In the genomic region with DNA sequence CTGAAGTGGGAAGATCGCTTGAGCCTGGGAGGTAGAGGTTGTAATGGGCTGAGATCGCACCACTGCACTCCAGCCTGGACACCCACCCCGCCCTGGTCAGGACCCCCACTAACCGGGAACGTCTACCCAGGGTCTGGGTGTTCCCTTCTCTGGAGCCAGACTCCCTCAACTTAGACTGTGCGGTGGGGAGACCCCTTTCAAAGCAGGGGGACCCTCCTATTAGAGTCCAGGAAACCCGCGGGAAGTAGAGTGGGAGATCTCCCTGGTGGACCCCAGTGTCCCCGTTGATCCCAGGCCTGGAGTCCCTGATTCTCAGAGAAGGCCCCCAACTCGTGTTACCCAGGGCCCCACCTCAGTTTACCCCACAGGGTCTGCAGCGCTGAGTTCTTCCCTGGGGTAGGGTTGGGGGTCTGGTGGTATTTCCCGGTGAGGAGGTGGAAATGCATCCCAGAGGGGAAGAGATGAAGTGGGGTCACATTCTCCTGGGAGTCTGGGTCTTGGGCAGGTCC, we compare ENCODE assay signal across 8 cellular contexts. TPM values are rescaled to one million over a fixed set of nuclear protein-coding genes. Genes with fewer than 3 reads are reported as not detected.
DNase-seq lines count a peak whose midpoint lies in the region; ATAC-seq, FAIRE-seq and TF ChIP-seq lines count a peak whose summit lies in the region.

No MANE protein-coding gene starts in this region.

- peaks cover 19% of the 10 kb centered on the region for H3K4me1 Mint-ChIP-seq in T-helper 1 cell treated with Interleukin-12 subunit alpha and Interleukin-12 subunit beta and Interleukin-4 antibody, amounts not matched to agents 30 μg/mL and 1 μg/mL, for 36 hours (ENCODE audit: low read depth)
- peaks cover 13% of the 10 kb centered on the region for H3K4me1 Mint-ChIP-seq in activated T-helper 2 cell treated with anti-CD3 and anti-CD28 coated beads, Interferon-gamma antibody, Interleukin-2, Interleukin-4, amounts not matched to agents 10 μg/mL and 5 μg/mL and 100 μg/mL, durations not matched to agents 14 hours and 24 hours and 36 hours (ENCODE audit: low read depth)

- peak overlapping the region; percentile 91 for H3K4me3 Mint-ChIP-seq in T-helper 1 cell treated with Interleukin-12 subunit alpha and Interleukin-12 subunit beta and Interleukin-4 antibody, amounts not matched to agents 30 μg/mL and 1 μg/mL, for 36 hours
- H3K4me3 Mint-ChIP-seq in activated T-helper 2 cell treated with anti-CD3 and anti-CD28 coated beads, Interferon-gamma antibody, Interleukin-2, Interleukin-4, amounts not matched to agents 10 μg/mL and 5 μg/mL and 100 μg/mL, durations not matched to agents 14 hours and 24 hours and 36 hours (ENCODE audit: low read depth) = peak overlapping the region; percentile 91

- FAIRE-seq in kidney (lab: Jason Lieb, UNC) = no peak

- H3K4me1 ChIP-seq in kidney (ENCODE audit: control insufficient read depth in 1 of 2, insufficient read depth in 1 of 2, low read depth in 1 of 2, low read length in 2 of 2) = peaks cover 0 to 3% of the 10 kb centered on the region in 2 donors
- H3K4me1 ChIP-seq in subcutaneous abdominal adipose tissue (ENCODE audit: control insufficient read depth in 5 of 5, insufficient read depth in 5 of 5, low read length in 5 of 5) = peaks cover 0 to 33% (median 21%) of the 10 kb centered on the region in 5 donors

- H3K27me3 ChIP-seq in subcutaneous abdominal adipose tissue (ENCODE audit: control insufficient read depth in 5 of 5, insufficient read depth in 4 of 5, low read length in 5 of 5) = peaks cover 0 to 2% (median 0%) of the 10 kb centered on the region in 5 donors

- TF ChIP-seq CTCF in kidney (IDR thresholded peaks at IDR 0.05; ENCODE audit: borderline replicate concordance, extremely low read depth, insufficient read depth) = no peak
- no peak for TF ChIP-seq CTCF in GM20000 (IDR thresholded peaks at IDR 0.05; ENCODE audit: extremely low read depth, missing control alignments)

- H3K36me3 ChIP-seq in kidney (ENCODE audit: control insufficient read depth in 1 of 2, insufficient read depth in 2 of 2, low read length in 2 of 2) (no peaks in the 10 kb centered on the region), subcutaneous abdominal adipose tissue (ENCODE audit: control insufficient read depth in 5 of 5, insufficient read depth in 5 of 5, low read length in 5 of 5) (no peaks in the 10 kb centered on the region)

- H3K27ac ChIP-seq in kidney (ENCODE audit: low read depth in 2 of 2, low read length in 2 of 2) = peak overlapping the region; percentile 51 to 80
- H3K27ac ChIP-seq in subcutaneous abdominal adipose tissue (ENCODE audit: low read depth, low read length) = peak overlapping the region; percentile 70

- H3K27ac Mint-ChIP-seq in T-helper 1 cell treated with Interleukin-12 subunit alpha and Interleukin-12 subunit beta and Interleukin-4 antibody, amounts not matched to agents 30 μg/mL and 1 μg/mL, for 36 hours = peak overlapping the region; percentile 90
- peak overlapping the region; percentile 85 for H3K27ac Mint-ChIP-seq in activated T-helper 2 cell treated with anti-CD3 and anti-CD28 coated beads, Interferon-gamma antibody, Interleukin-2, Interleukin-4, amounts not matched to agents 10 μg/mL and 5 μg/mL and 100 μg/mL, durations not matched to agents 14 hours and 24 hours and 36 hours

- intact Hi-C loops in activated T-helper 2 cell treated with anti-CD3 and anti-CD28 coated beads, Interferon-gamma antibody, Interleukin-2, Interleukin-4, amounts not matched to agents 10 μg/mL and 5 μg/mL and 100 μg/mL, durations not matched to agents 14 hours and 24 hours and 36 hours (cut with micrococcal nuclease) = loop anchor here (2.0 to 10.0 kb wide), 2 partner anchors 55 to 163 kb away; no protein-coding TSS in a partner anchor
- intact Hi-C loops in kidney (cut with DNase I) = no loop called here

- H3K9me3 ChIP-seq in kidney (ENCODE audit: control insufficient read depth in 1 of 2, low read length in 2 of 2) (no peaks in the 10 kb centered on the region), subcutaneous abdominal adipose tissue (ENCODE audit: control insufficient read depth in 5 of 5, low read length in 5 of 5) (no peaks in the 10 kb centered on the region)

- H3K36me3 Mint-ChIP-seq in T-helper 1 cell treated with Interleukin-12 subunit alpha and Interleukin-12 subunit beta and Interleukin-4 antibody, amounts not matched to agents 30 μg/mL and 1 μg/mL, for 36 hours (ENCODE audit: low read depth) = peaks cover 5% of the 10 kb centered on the region
- peaks cover 22% of the 10 kb centered on the region for H3K36me3 Mint-ChIP-seq in activated T-helper 2 cell treated with anti-CD3 and anti-CD28 coated beads, Interferon-gamma antibody, Interleukin-2, Interleukin-4, amounts not matched to agents 10 μg/mL and 5 μg/mL and 100 μg/mL, durations not matched to agents 14 hours and 24 hours and 36 hours (ENCODE audit: low read depth)

- H3K4me3 ChIP-seq in kidney (ENCODE audit: low read length in 2 of 2) = peak overlapping the region; percentile 55 to 59
- H3K4me3 ChIP-seq in subcutaneous abdominal adipose tissue (ENCODE audit: low read depth in 1 of 5, low read length in 5 of 5) = peak overlapping the region; percentile 73 to 75 (median 73)

- DNase-seq in T-helper 1 cell = no peak
- no peak for DNase-seq in activated T-helper 2 cell treated with anti-CD3 and anti-CD28 coated beads, Interferon-gamma antibody, Interleukin-2, Interleukin-4, amounts not matched to agents 10 μg/mL and 5 μg/mL and 100 μg/mL, durations not matched to agents 14 hours and 24 hours and 36 hours (ENCODE audit: low spot score)
- DNase-seq in kidney = peak; percentile 65
- DNase-seq in midbrain (lab: John Stamatoyannopoulos, UW) = no peak
- no peak for DNase-seq in GM20000 (ENCODE audit: low spot score)

- H3K9ac ChIP-seq in kidney (ENCODE audit: low read length in 2 of 2) (peak overlapping the region; percentile 69 to 73), subcutaneous abdominal adipose tissue (ENCODE audit: low read length in 5 of 5) (peak overlapping the region in 4 of 5 donors; percentile 38 to 78 (median 76))

- no peaks in the 10 kb centered on the region for H3K27me3 Mint-ChIP-seq in T-helper 1 cell treated with Interleukin-12 subunit alpha and Interleukin-12 subunit beta and Interleukin-4 antibody, amounts not matched to agents 30 μg/mL and 1 μg/mL, for 36 hours (ENCODE audit: low read depth)
- H3K27me3 Mint-ChIP-seq in activated T-helper 2 cell treated with anti-CD3 and anti-CD28 coated beads, Interferon-gamma antibody, Interleukin-2, Interleukin-4, amounts not matched to agents 10 μg/mL and 5 μg/mL and 100 μg/mL, durations not matched to agents 14 hours and 24 hours and 36 hours (ENCODE audit: low read depth) = no peaks in the 10 kb centered on the region

- no peak for ATAC-seq in HG03139 (IDR thresholded peaks at IDR 0.05; ENCODE audit: unreplicated experiment)

- no peaks in the 10 kb centered on the region for H3K9me3 Mint-ChIP-seq in T-helper 1 cell treated with Interleukin-12 subunit alpha and Interleukin-12 subunit beta and Interleukin-4 antibody, amounts not matched to agents 30 μg/mL and 1 μg/mL, for 36 hours
- no peaks in the 10 kb centered on the region for H3K9me3 Mint-ChIP-seq in activated T-helper 2 cell treated with anti-CD3 and anti-CD28 coated beads, Interferon-gamma antibody, Interleukin-2, Interleukin-4, amounts not matched to agents 10 μg/mL and 5 μg/mL and 100 μg/mL, durations not matched to agents 14 hours and 24 hours and 36 hours

RNA-seq across cellular contexts. Expression of a gene that starts 6.1 kb away (rescaled TPM):
- total RNA-seq in activated T-helper 2 cell treated with anti-CD3 and anti-CD28 coated beads, Interferon-gamma antibody, Interleukin-2, Interleukin-4, amounts not matched to agents 10 μg/mL and 5 μg/mL and 100 μg/mL, durations not matched to agents 14 hours and 24 hours and 36 hours = 39.2 and 40.5 TPM in 2 replicates
- total RNA-seq in kidney = 68.4 TPM
- 20.8 TPM for polyA plus RNA-seq in kidney (ENCODE audit: insufficient read depth, low read depth, low replicate concordance)

RNA-seq across cellular contexts. Expression of a gene that starts 35.0 kb away (rescaled TPM):
- 0.14 and 0.16 TPM in 2 replicates for total RNA-seq in activated T-helper 2 cell treated with anti-CD3 and anti-CD28 coated beads, Interferon-gamma antibody, Interleukin-2, Interleukin-4, amounts not matched to agents 10 μg/mL and 5 μg/mL and 100 μg/mL, durations not matched to agents 14 hours and 24 hours and 36 hours
- total RNA-seq in kidney = 0.19 TPM
- 0.37 TPM for polyA plus RNA-seq in kidney (ENCODE audit: insufficient read depth, low read depth, low replicate concordance)
